12 cellular contexts compared by ENCODE assay signal in the genomic region with DNA sequence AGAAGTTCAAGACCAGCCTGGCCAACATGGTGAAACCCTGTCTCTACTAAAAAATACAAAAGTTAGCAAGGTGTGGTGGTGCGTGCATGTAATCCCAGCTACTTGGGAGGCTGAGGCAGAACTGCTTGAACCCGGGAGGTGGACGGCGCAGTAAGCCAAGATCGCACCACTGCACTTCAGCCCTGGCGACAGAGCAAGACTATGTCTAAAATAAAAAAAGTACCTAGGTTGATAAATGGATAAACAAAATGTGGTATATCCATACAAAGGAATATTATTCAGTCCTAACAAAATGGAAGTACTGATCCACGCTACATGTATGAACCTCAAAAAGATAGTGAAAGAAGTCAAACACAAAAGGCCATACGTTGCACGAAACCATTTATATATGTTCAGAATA.
DNase-seq lines count a peak whose midpoint lies in the region; TF ChIP-seq lines count a peak whose summit lies in the region.
"Had no signal": no experiment of that assay in that cellular context is flagged by ENCODE, and none has a peak within 500 bp of the region (broad histone marks: within the 10 kb centered on the region; RNA-seq: fewer than 3 reads in every experiment).

No MANE protein-coding gene starts in this region.

- peaks cover 32% of the 10 kb centered on the region for H3K79me2 ChIP-seq in OCI-LY1 (ENCODE audit: insufficient read depth, low read length)

- peak overlapping the region; percentile 94 for H3K4me2 ChIP-seq in OCI-LY1 (ENCODE audit: low read length)

- no peak for DNase-seq in GM06990 (ENCODE audit: extremely low read depth, insufficient read length)
- DNase-seq in NCI-H510A (lab: John Stamatoyannopoulos, UW), result no peak
- no peak for DNase-seq in C1 segment of cervical spinal cord (lab: John Stamatoyannopoulos, UW)
- no peak for DNase-seq in GOT3 (lab: John Stamatoyannopoulos, UW)
- DNase-seq in substantia nigra (lab: John Stamatoyannopoulos, UW), result no peak
- DNase-seq: activated CD4-positive, CD25-positive, alpha-beta regulatory T cell treated with anti-CD3 and anti-CD28 coated beads, Interleukin-2, amount 50 U/mL, for 72 hours; cortex of kidney; NCI-H748 treated with DMSO at 0.1 percent for 48 hours; stimulated activated CD4-positive, alpha-beta T cell treated with anti-CD3 and anti-CD28 coated beads, Interleukin-4, amount 100 ng/mL, for 1 hour had no signal

- no peaks in the 10 kb centered on the region for H3K27me3 ChIP-seq in GM06990 (replicated peaks; ENCODE audit: control insufficient read depth, insufficient read depth, low read length)
- H3K27me3 ChIP-seq in OCI-LY1 (ENCODE audit: insufficient read depth, low read length), result no peaks in the 10 kb centered on the region
- H3K27me3 ChIP-seq in duodenal mucosa (ENCODE audit: control insufficient read depth in 1 of 2, insufficient read depth in 2 of 2, low read length in 2 of 2), result no peaks in the 10 kb centered on the region
- H3K27me3 ChIP-seq in neuron (ENCODE audit: insufficient read depth, low read length), result no peaks in the 10 kb centered on the region

- H4K20me1 ChIP-seq in OCI-LY1 (ENCODE audit: insufficient read depth, low read length), result no peaks in the 10 kb centered on the region

- H3F3A ChIP-seq in OCI-LY1 (ENCODE audit: insufficient read depth, low read length), result no peaks in the 10 kb centered on the region

- peak overlapping the region; percentile 99 for H3K4me3 ChIP-seq in GM06990 (replicated peaks; ENCODE audit: low read depth, low read length)
- peak overlapping the region; percentile 89 for H3K4me3 ChIP-seq in OCI-LY1 (ENCODE audit: low read depth, low read length, poor library complexity, severe bottlenecking)
- peak overlapping the region; percentile 91 to 100 for H3K4me3 ChIP-seq in duodenal mucosa (ENCODE audit: low read depth in 1 of 2, low read length in 2 of 2)
- peak overlapping the region; percentile 90 for H3K4me3 ChIP-seq in neuron (ENCODE audit: low read length)

- H3K36me3 ChIP-seq in GM06990 (ENCODE audit: control insufficient read depth, insufficient read depth, low read length) (no peaks in the 10 kb centered on the region; the same call in 1 of the 2 replicates), OCI-LY1 (ENCODE audit: insufficient read depth, low read length) (peaks cover 13% of the 10 kb centered on the region), duodenal mucosa (ENCODE audit: control insufficient read depth in 1 of 2, insufficient read depth in 2 of 2, low read length in 2 of 2) (peaks cover 0 to 4% of the 10 kb centered on the region in 2 donors), neuron (ENCODE audit: insufficient read depth, low read length) (peaks cover 8% of the 10 kb centered on the region)

- H3K4me1 ChIP-seq in OCI-LY1 (ENCODE audit: insufficient read depth, low read length, severe bottlenecking) (peaks cover 22% of the 10 kb centered on the region), duodenal mucosa (ENCODE audit: control insufficient read depth in 1 of 2, insufficient read depth in 2 of 2, low read length in 2 of 2) (peaks cover 8 to 15% of the 10 kb centered on the region in 2 donors), neuron (ENCODE audit: insufficient read depth, low read length) (peaks cover 11% of the 10 kb centered on the region)

- H3K27ac ChIP-seq in OCI-LY1 (ENCODE audit: low read depth, low read length, poor library complexity, severe bottlenecking) (no peak overlapping the region), duodenal mucosa (ENCODE audit: low read depth, low read length) (no peak overlapping the region), substantia nigra (ENCODE audit: low read depth, low read length, poor library complexity, severe bottlenecking) (no peak overlapping the region)

- H2AFZ ChIP-seq in OCI-LY1 (ENCODE audit: low read length), result no peak overlapping the region
- no peak overlapping the region for H2AFZ ChIP-seq in neuron (ENCODE audit: low read depth, low read length)

- H3K9me3 ChIP-seq in OCI-LY1 (ENCODE audit: low read length) (peaks cover 6% of the 10 kb centered on the region), duodenal mucosa (ENCODE audit: control insufficient read depth in 1 of 2, low read length in 2 of 2) (no peaks in the 10 kb centered on the region), neuron (ENCODE audit: low read length) (peaks cover 3% of the 10 kb centered on the region)

- H3K9ac ChIP-seq in OCI-LY1 (ENCODE audit: low read length), result no peak overlapping the region; the same call in 1 of the 2 replicates
- H3K9ac ChIP-seq in duodenal mucosa (ENCODE audit: low read depth in 1 of 2, low read length in 2 of 2), result peak overlapping the region in 1 of 2 donors; percentile 94

- TF ChIP-seq CTCF in GM06990 (IDR thresholded peaks at IDR 0.05; ENCODE audit: insufficient read depth, low read length, poor library complexity, severe bottlenecking) (no peak), OCI-LY1 (IDR thresholded peaks at IDR 0.05; ENCODE audit: low read length) (no peak)

- H3K9me2 ChIP-seq in OCI-LY1 (ENCODE audit: low read depth, low read length), result no peaks in the 10 kb centered on the region
